ENCODE assay signal across 1 cellular context in the genomic region with DNA sequence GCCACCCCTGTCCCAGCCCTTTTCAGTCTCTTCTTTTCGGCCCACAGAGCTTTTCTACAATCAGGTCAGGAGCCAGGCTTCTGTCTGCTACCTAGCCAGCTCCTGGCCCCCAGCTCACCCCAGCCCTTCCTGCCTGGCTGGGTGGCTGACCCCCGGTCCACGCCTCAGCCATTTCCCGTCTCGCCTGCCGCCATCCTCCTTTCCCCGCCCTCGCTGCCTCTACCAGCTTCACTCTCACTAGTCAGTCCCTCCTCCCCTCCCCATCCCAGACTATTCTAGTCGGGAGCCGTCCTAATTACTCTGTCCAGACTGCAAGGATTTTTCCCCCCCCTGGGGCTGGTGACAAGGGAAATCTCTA.
TF ChIP-seq lines count a peak whose summit lies in the region.

No MANE protein-coding gene starts in this region.

TF ChIP-seq in GM23338, 12 proteins besides CTCF, POLR2A, EP300 and RAD21 (continued from another document):
- TF ChIP-seq STAT1 (IDR thresholded peaks at IDR 0.05; ENCODE audit: unreplicated experiment) = no peak
